ENCODE assay signal across 9 cellular contexts in the genomic region with DNA sequence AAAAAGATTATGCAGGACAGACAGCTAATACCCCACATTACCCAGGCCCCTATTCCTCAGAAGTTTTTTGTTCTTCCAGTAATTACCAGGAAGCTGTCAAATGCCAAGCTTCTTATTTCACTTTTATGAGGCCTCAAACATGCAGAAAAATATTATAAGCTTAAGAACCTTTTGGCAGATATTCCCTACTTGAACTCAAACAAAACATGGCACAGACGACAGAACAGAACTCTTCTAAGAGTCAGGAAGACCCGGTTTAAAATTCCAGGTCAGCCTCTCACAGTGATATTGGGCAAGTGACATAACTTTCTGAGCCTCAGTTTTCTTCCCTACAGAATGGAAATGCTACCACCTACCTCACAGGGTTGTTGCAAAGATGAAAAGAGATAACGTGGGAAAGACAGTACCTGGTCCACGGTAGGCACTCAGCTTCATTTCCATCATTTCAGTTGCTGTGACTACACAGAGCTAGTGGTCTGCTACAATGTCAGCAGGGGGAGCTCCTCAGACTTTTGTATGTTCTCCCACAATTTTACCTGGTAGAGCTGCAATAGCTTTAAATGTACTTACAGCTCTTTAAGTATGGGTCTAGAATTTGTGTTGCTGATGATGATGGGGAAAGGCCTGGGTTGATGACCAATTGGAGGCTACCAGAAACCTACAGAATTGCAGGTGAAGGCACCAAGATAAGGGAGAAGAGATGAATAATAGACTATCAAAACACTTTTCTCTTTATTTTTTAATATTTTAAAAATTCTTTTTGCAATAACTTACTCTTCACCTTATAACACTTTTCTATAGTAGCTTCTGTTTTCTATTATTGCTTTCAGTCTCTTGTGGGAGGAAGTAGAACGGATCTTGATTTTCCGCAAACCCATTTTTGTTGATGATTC.
DNase-seq lines count a peak whose midpoint lies in the region; ATAC-seq and TF ChIP-seq lines count a peak whose summit lies in the region.
"Had no signal": no experiment of that assay in that cellular context is flagged by ENCODE, and none has a peak within 500 bp of the region (broad histone marks: within the 10 kb centered on the region; RNA-seq: fewer than 3 reads in every experiment).

No MANE protein-coding gene starts in this region.

- peak; percentile 72 for TF ChIP-seq CTCF in kidney epithelial cell (IDR thresholded peaks at IDR 0.05; ENCODE audit: insufficient read depth, low read length, poor library complexity, severe bottlenecking)

- no peak overlapping the region for H3K4me3 ChIP-seq in kidney epithelial cell (ENCODE audit: low read depth, low read length)
- H3K4me3 ChIP-seq: BLaER1 had no signal

- no peaks in the 10 kb centered on the region for H3K36me3 ChIP-seq in kidney epithelial cell (ENCODE audit: control insufficient read depth, insufficient read depth, low read length)

- no peaks in the 10 kb centered on the region for H3K27me3 ChIP-seq in kidney epithelial cell (ENCODE audit: control insufficient read depth, insufficient read depth, low read length)
- H3K27me3 ChIP-seq: BLaER1 had no signal

- no peak for ATAC-seq in HG03135 (IDR thresholded peaks at IDR 0.05; ENCODE audit: unreplicated experiment)

- DNase-seq in NCI-H2081 (lab: John Stamatoyannopoulos, UW), result peak; percentile 17 to 50
- no peak for DNase-seq in NCI-H2081 treated with DMSO at 0.1 percent for 48 hours (lab: John Stamatoyannopoulos, UW)
- peak; percentile 41 for DNase-seq in HT1080 (ENCODE audit: low read depth)
- DNase-seq in OCI-M1 (lab: John Stamatoyannopoulos, UW), result peak; percentile 60
- DNase-seq in astrocyte of the hippocampus (ENCODE audit: low read depth, low spot score), result peak; percentile 67
- DNase-seq in kidney epithelial cell (ENCODE audit: low read depth), result no peak
- peak; percentile 62 for DNase-seq in superior temporal gyrus (ENCODE audit: extremely low spot score)

Comparison
In these comparisons a context has a peak if more than half of its experiments do, and no peak if none do; other contexts are left out.
1. DNase-seq: peak in NCI-H2081 (2 of 2), HT1080 (single experiment), OCI-M1 (single experiment), astrocyte of the hippocampus (single experiment) and superior temporal gyrus (single experiment); none in NCI-H2081 treated with DMSO at 0.1 percent for 48 hours (single experiment) and kidney epithelial cell (single experiment).